11 cellular contexts compared by ENCODE assay signal in the genomic region with DNA sequence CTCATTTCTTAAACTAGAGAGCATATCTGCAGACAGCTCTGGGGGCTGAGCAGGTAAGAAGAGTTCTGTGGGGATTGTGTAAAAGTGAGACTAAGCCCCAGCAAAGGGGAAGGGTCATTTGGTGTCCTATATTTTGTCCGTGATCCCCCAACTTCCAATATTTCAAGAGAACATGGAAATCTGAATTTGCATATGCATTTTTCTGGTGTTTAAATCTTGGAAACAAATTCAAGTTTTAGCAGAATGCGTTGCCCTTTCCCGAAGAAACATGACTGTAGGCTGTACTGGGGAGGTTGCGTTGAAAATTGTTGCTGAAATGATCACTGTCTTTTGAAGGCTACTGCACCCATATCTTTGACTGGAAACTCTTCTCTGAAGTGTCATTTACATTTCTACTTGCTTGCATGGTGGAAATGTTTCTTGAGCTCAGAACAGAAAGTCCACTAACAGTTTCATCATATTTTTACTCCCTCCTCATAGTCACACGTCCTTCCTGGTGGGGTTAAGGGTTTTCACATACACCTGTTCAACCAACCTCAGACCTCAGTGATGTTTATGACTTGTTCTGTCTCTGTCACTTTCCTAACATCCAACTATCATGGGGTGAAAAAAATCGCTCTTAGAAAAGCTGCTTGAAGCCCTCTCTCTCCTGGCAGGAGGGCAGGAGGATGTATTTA.
A peak's percentile ranks its signal among the peaks of the same experiment; 100 is the strongest.
DNase-seq lines count a peak whose midpoint lies in the region; ATAC-seq, FAIRE-seq and TF ChIP-seq lines count a peak whose summit lies in the region.
"Had no signal": no experiment of that assay in that cellular context is flagged by ENCODE, and none has a peak within 500 bp of the region (broad histone marks: within the 10 kb centered on the region; RNA-seq: fewer than 3 reads in every experiment).

No MANE protein-coding gene starts in this region.

- RAD21 ChIA-PET in GM12878 (lab: Charles Lee; ENCODE audit: unreplicated experiment) = interaction anchor here (0.6 to 18.3 kb wide), 23 partner anchors 9 to 799 kb away, joined by 3 to 394 read pairs (median 3); no protein-coding TSS in a partner anchor

- H3K9ac ChIP-seq in GM12878 (ENCODE audit: control insufficient read depth, insufficient read depth, low read length) = peak overlapping the region; percentile 70

- peak overlapping the region; percentile 93 for H3K4me2 ChIP-seq in GM12878 (ENCODE audit: control insufficient read depth, insufficient read depth)

- TF ChIP-seq RAD21 in GM12878 (IDR thresholded peaks at IDR 0.05; ENCODE audit: insufficient read depth, low read depth, low read length) = no peak

- H3K4me3 ChIP-seq in GM12878 (peak overlapping the region; percentile 39; the same call in 1 of the 2 replicates), H7 (ENCODE audit: insufficient read depth, low read depth, low read length) (no peak overlapping the region)

- H2AFZ ChIP-seq in GM12878 (ENCODE audit: control insufficient read depth, low read depth, low read length) = no peak overlapping the region

- H4K20me1 ChIP-seq in GM12878 (ENCODE audit: control insufficient read depth, insufficient read depth) = no peaks in the 10 kb centered on the region

- H3K79me2 ChIP-seq in GM12878 (ENCODE audit: control insufficient read depth, insufficient read depth, low read length) = peaks cover 2% of the 10 kb centered on the region; the same call in 1 of the 2 replicates

- H3K9me3 ChIP-seq in GM12878 (replicated peaks; ENCODE audit: control insufficient read depth, insufficient read depth, low read length) = no peaks in the 10 kb centered on the region; the same call in 2 of the 3 replicates

- in situ Hi-C loops in GM13977 (cut with MboI; ENCODE audit: low pct_unique_long_range_greater_than_20kb, low sequenced_read_pairs, unreplicated experiment) (no loop called here), GM12878 (cut with MboI) (no loop called here)

- peak; percentile 76 to 83 for TF ChIP-seq EP300 in GM12878 (IDR thresholded peaks at IDR 0.05; ENCODE audit: borderline replicate concordance in 1 of 2, control insufficient read depth in 1 of 2, low read depth in 2 of 2, low read length in 2 of 2)

- intact Hi-C loops in GM12878 (cut with micrococcal nuclease; ENCODE audit: unreplicated experiment) = loop anchor here (5.0 kb wide), 1 partner anchor 278 kb away; no protein-coding TSS in a partner anchor

- under 1% methylated on average over 6 of the region's 6 CpGs for WGBS in GM12878 (ENCODE audit: insufficient coverage, insufficient replicate concordance, low lambda C conversion rate, missing lambda C conversion rate)

- CTCF ChIA-PET in GM12878 (lab: Yijun Ruan, JAX) = interaction anchor here (1.0 to 20.5 kb wide), 9 partner anchors 9 to 133 kb away, joined by 3 to 258 read pairs (median 3); no protein-coding TSS in a partner anchor

- ATAC-seq in GM21360 (IDR thresholded peaks at IDR 0.05; ENCODE audit: unreplicated experiment) (peak; percentile 59), HG03135 (IDR thresholded peaks at IDR 0.05; ENCODE audit: unreplicated experiment) (peak; percentile 63), GM12878 (peak; percentile 67)

- TF ChIP-seq CTCF in GM13977 (IDR thresholded peaks at IDR 0.05; ENCODE audit: extremely low read depth, insufficient read depth, missing control alignments) (no peak), GM12878 (IDR thresholded peaks at IDR 0.05 in 2 of 3, conservative IDR thresholded peaks at IDR 0.05 in 1 of 3; ENCODE audit: control insufficient read depth in 2 of 3, extremely low read depth in 1 of 3, insufficient read depth in 1 of 3, low read depth in 3 of 3, low read length in 3 of 3) (no peak)

- H3K36me3 ChIP-seq in GM12878 (ENCODE audit: control insufficient read depth in 2 of 2, insufficient read depth in 2 of 2, low read length in 1 of 2) (no peaks in the 10 kb centered on the region), H7 (replicated peaks; ENCODE audit: control insufficient read depth, insufficient read depth, low read length) (no peaks in the 10 kb centered on the region)

- DNase-seq in GM13977 (ENCODE audit: low spot score) (peak; percentile 61), GM12878 (ENCODE audit: low read depth, low spot score) (peak; percentile 95), H7 (no peak), retina (no peak), NCI-H446 treated with DMSO at 0.1 percent for 48 hours (lab: John Stamatoyannopoulos, UW) (no peak)
- no peak for DNase-seq in stimulated activated CD4-positive, alpha-beta T cell treated with anti-CD3 and anti-CD28 coated beads, Interleukin-1b, Interleukin-23, amount 100 ng/mL, for 48 hours
- DNase-seq: caudate nucleus; NCI-H1436 treated with DMSO at 0.1 percent for 48 hours; stimulated activated CD4-positive, alpha-beta T cell treated with anti-CD3 and anti-CD28 coated beads, Interleukin-15, amount 100 ng/mL, for 24 hours had no signal

- peak; percentile 93 for FAIRE-seq in GM12878 (lab: Jason Lieb, UNC)

- H3K4me1 ChIP-seq in GM12878 (ENCODE audit: control insufficient read depth, insufficient read depth, low read length) = peaks cover 71% of the 10 kb centered on the region

- POLR2A ChIA-PET in GM12878 (lab: Charles Lee) = interaction anchor here (0.7 to 4.0 kb wide), 11 partner anchors 10 to 287 kb away, joined by 3 to 23 read pairs (median 3); no protein-coding TSS in a partner anchor

- no peak for TF ChIP-seq POLR2A in GM12878 (IDR thresholded peaks at IDR 0.05; ENCODE audit: low read depth, low read length)

- no peaks in the 10 kb centered on the region for H3K27me3 ChIP-seq in GM12878 (replicated peaks in 1 of 2; ENCODE audit: control insufficient read depth in 2 of 2, insufficient read depth in 2 of 2, low read length in 1 of 2)
- H3K27me3 ChIP-seq in H7 (ENCODE audit: control insufficient read depth, insufficient read depth, low read length) = no peaks in the 10 kb centered on the region

- peak overlapping the region; percentile 97 for H3K27ac ChIP-seq in GM12878 (ENCODE audit: control insufficient read depth, insufficient read depth)

- BruUV-seq in GM12878 (replicated peaks; lab: Mats Ljungman, UMichigan) = no TSS peak

- SMC1A ChIA-PET in GM12878 (lab: Charles Lee; ENCODE audit: uncharacterized antibody, unreplicated experiment) = interaction anchor here (0.8 to 18.6 kb wide), 23 partner anchors 8 to 350 kb away, joined by 3 to 384 read pairs (median 6); no protein-coding TSS in a partner anchor

TF ChIP-seq in GM12878, 131 proteins besides CTCF, POLR2A, EP300 and RAD21 (continues in another document):
- 0 out of 2 replicates have a peak, but pooled peaks have one; percentile 29 for TF ChIP-seq PML (IDR thresholded peaks at IDR 0.05; ENCODE audit: low read length)
- TF ChIP-seq SMAD5 (IDR thresholded peaks at IDR 0.05; ENCODE audit: low read depth) = no peak
- peak; percentile 67; the same call in 1 of the 2 replicates for TF ChIP-seq PAX5 (IDR thresholded peaks at IDR 0.05; ENCODE audit: borderline replicate concordance, low read depth, low read length)
- 0 out of 2 replicates have a peak, but pooled peaks have one; percentile 44 for TF ChIP-seq DPF2 (IDR thresholded peaks at IDR 0.05)
- TF ChIP-seq TAF1 (IDR thresholded peaks at IDR 0.05; ENCODE audit: borderline replicate concordance, low read depth, low read length) = no peak
- peak; percentile 87 for TF ChIP-seq RUNX3 (IDR thresholded peaks at IDR 0.05; ENCODE audit: low read length)
- TF ChIP-seq, protein P1, sequence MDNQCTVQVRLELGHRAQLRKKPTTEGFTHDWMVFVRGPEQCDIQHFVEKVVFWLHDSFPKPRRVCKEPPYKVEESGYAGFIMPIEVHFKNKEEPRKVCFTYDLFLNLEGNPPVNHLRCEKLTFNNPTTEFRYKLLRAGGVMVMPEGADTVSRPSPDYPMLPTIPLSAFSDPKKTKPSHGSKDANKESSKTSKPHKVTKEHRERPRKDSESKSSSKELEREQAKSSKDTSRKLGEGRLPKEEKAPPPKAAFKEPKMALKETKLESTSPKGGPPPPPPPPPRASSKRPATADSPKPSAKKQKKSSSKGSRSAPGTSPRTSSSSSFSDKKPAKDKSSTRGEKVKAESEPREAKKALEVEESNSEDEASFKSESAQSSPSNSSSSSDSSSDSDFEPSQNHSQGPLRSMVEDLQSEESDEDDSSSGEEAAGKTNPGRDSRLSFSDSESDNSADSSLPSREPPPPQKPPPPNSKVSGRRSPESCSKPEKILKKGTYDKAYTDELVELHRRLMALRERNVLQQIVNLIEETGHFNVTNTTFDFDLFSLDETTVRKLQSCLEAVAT (IDR thresholded peaks at IDR 0.05) = peak; percentile 73
- TF ChIP-seq CREM (IDR thresholded peaks at IDR 0.05; ENCODE audit: low read depth) = peak; percentile 76
- TF ChIP-seq ATF7 (IDR thresholded peaks at IDR 0.05; ENCODE audit: low read depth) = peak; percentile 84
- TF ChIP-seq SMC3 (IDR thresholded peaks at IDR 0.05; ENCODE audit: borderline replicate concordance, low read length) = peak; percentile 7; the same call in 1 of the 2 replicates
- TF ChIP-seq ZNF384 (IDR thresholded peaks at IDR 0.05; ENCODE audit: borderline replicate concordance, low read depth, low read length) = peak; percentile 68; the same call in 1 of the 2 replicates
- peak; percentile 70; the same call in 1 of the 2 replicates for TF ChIP-seq MTA2 (IDR thresholded peaks at IDR 0.05; ENCODE audit: low read depth)
- TF ChIP-seq SP1 (IDR thresholded peaks at IDR 0.05; ENCODE audit: low read depth, low read length) = peak; percentile 22
- TF ChIP-seq ETV6 (conservative IDR thresholded peaks at IDR 0.05 in 1 of 2, IDR thresholded peaks at IDR 0.05 in 1 of 2; ENCODE audit: borderline replicate concordance in 1 of 2, low read depth in 1 of 2) = peak in 1 of 2 experiments; percentile 56; a peak in 3 of 4 replicates
- 0 out of 2 replicates have a peak, but pooled peaks have one; percentile 22 for TF ChIP-seq SPI1 (IDR thresholded peaks at IDR 0.05; ENCODE audit: borderline replicate concordance, insufficient read depth, low read depth, low read length)
- TF ChIP-seq CHD1 (IDR thresholded peaks at IDR 0.05; ENCODE audit: low read depth, low read length) = no peak
- 0 out of 2 replicates have a peak, but pooled peaks have one; percentile 9 for TF ChIP-seq JUNB (IDR thresholded peaks at IDR 0.05)
- TF ChIP-seq, protein P2, sequence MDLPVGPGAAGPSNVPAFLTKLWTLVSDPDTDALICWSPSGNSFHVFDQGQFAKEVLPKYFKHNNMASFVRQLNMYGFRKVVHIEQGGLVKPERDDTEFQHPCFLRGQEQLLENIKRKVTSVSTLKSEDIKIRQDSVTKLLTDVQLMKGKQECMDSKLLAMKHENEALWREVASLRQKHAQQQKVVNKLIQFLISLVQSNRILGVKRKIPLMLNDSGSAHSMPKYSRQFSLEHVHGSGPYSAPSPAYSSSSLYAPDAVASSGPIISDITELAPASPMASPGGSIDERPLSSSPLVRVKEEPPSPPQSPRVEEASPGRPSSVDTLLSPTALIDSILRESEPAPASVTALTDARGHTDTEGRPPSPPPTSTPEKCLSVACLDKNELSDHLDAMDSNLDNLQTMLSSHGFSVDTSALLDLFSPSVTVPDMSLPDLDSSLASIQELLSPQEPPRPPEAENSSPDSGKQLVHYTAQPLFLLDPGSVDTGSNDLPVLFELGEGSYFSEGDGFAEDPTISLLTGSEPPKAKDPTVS (IDR thresholded peaks at IDR 0.05; ENCODE audit: low read depth, low read length) = no peak

Comparison
In these comparisons a context has a peak if more than half of its experiments do, and no peak if none do; other contexts are left out.
1. DNase-seq: peak in GM13977 (single experiment) and GM12878 (single experiment); none in H7 (single experiment), retina (single experiment), NCI-H446 treated with DMSO at 0.1 percent for 48 hours (single experiment) and stimulated activated CD4-positive, alpha-beta T cell treated with anti-CD3 and anti-CD28 coated beads, Interleukin-1b, Interleukin-23, amount 100 ng/mL, for 48 hours (single experiment).
2. Peak in every context shown above with its lines, with median percentiles within 50 percentile points of each other: ATAC-seq.